In the genomic region with DNA sequence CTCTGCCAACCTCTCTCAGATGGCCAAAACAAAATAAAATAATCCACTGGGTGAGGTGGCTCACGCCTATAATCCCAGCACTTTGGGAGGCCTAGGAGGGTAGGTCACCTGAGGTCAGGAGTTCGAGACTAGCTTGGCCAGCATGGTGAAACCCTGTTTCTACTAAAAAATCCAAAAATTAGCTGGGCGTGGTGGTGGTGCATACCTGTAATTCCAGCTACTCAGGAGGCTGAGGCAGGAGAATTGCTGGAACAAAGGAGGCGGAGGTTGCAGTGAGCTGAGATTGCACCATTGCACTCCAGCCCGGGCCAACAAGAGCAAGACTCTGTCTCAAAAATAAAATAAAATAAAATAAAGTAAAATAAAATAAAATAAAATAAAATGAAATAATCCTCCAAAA, we compare ENCODE assay signal across 2 cellular contexts. TPM values are rescaled to one million over a fixed set of nuclear protein-coding genes. Genes with fewer than 3 reads are reported as not detected.
"Had no signal": no experiment of that assay in that cellular context is flagged by ENCODE, and none has a peak within 500 bp of the region (broad histone marks: within the 10 kb centered on the region; RNA-seq: fewer than 3 reads in every experiment).

No MANE protein-coding gene starts in this region.

RNA-seq across cellular contexts. Expression of a gene that starts 2.3 kb away (rescaled TPM):
- total RNA-seq: SJCRH30 had no signal
- polyA plus RNA-seq: SK-N-SH had no signal
